Comparison of ENCODE assay signal across 1 cellular context in genomic region chr19:45079063-45079910, GRCh38.
A peak's percentile ranks its signal among the peaks of the same experiment; 100 is the strongest.
TF ChIP-seq lines count a peak whose summit lies in the region.

Gene GEMIN7 (plus strand): TSS chr19:45079260. CDS start chr19:45090115, 10,855 bp downstream.

TF ChIP-seq in K562, 482 proteins besides CTCF, POLR2A, EP300 and RAD21 (continued from another document and continues in another):
- TF ChIP-seq PRDM10 (IDR thresholded peaks at IDR 0.05; ENCODE audit: partially characterized antibody), result peak; percentile 29
- no peak for TF ChIP-seq ZNF212 (CRISPR knock-in tag; IDR thresholded peaks at IDR 0.05)
- TF ChIP-seq TRIM24 (IDR thresholded peaks at IDR 0.05), result peak in 1 of 2 experiments; percentile 99; a peak in 2 of 4 replicates
- TF ChIP-seq TAF7 (tag; IDR thresholded peaks at IDR 0.05), result peak; percentile 78
- TF ChIP-seq CEBPG (CRISPR knock-in tag; IDR thresholded peaks at IDR 0.05), result no peak
- TF ChIP-seq CEBPG (tag; conservative IDR thresholded peaks at IDR 0.05 in 1 of 2, IDR thresholded peaks at IDR 0.05 in 1 of 2), result no peak
- TF ChIP-seq ZBTB11 (CRISPR knock-in tag; IDR thresholded peaks at IDR 0.05), result peak; percentile 99 to 100 (median 100)
- TF ChIP-seq PML (IDR thresholded peaks at IDR 0.05; ENCODE audit: low read length), result peak; percentile 18; the same call in 1 of the 2 replicates
- TF ChIP-seq ZNF146 (CRISPR knock-in tag; IDR thresholded peaks at IDR 0.05; ENCODE audit: unreplicated experiment), result no peak
- peak; percentile 86 for TF ChIP-seq CCNT2 (IDR thresholded peaks at IDR 0.05; ENCODE audit: borderline replicate concordance, extremely low read depth, insufficient read length, low read depth, low read length)
- no peak; the same call in 1 of the 2 replicates for TF ChIP-seq ZNF609 (CRISPR knock-in tag; IDR thresholded peaks at IDR 0.05; ENCODE audit: borderline replicate concordance)
- no peak for TF ChIP-seq MEF2D (tag; conservative IDR thresholded peaks at IDR 0.05; ENCODE audit: low read depth)
- no peak for TF ChIP-seq NFE2 (IDR thresholded peaks at IDR 0.05; ENCODE audit: low read depth)
- TF ChIP-seq ZNF143 (CRISPR knock-in tag; IDR thresholded peaks at IDR 0.05), result peak; percentile 62; the same call in 1 of the 2 replicates
- peak; percentile 46; the same call in 1 of the 2 replicates for TF ChIP-seq ZNF24 (IDR thresholded peaks at IDR 0.05)
- no peak for TF ChIP-seq HOMEZ (CRISPR knock-in tag; IDR thresholded peaks at IDR 0.05)
- no peak for TF ChIP-seq ZNF274 (IDR thresholded peaks at IDR 0.05; ENCODE audit: borderline replicate concordance, low read depth, low read length)
- TF ChIP-seq ZNF232 (CRISPR knock-in tag; IDR thresholded peaks at IDR 0.05), result no peak; the same call in 1 of the 2 replicates
- peak; percentile 95 for TF ChIP-seq TBP (optimal IDR thresholded peaks at IDR 0.05; ENCODE audit: low read depth, low read length)
- peak; percentile 69 for TF ChIP-seq AFF4 (CRISPR knock-in tag; IDR thresholded peaks at IDR 0.05)
- no peak for TF ChIP-seq HMG20A (CRISPR knock-in tag; conservative IDR thresholded peaks at IDR 0.05)
- no peak for TF ChIP-seq MTA1 (IDR thresholded peaks at IDR 0.05; ENCODE audit: borderline replicate concordance)
- TF ChIP-seq ZBTB43 (CRISPR knock-in tag; IDR thresholded peaks at IDR 0.05), result peak; percentile 61
- TF ChIP-seq KLF16 (IDR thresholded peaks at IDR 0.05), result no peak
- no peak for TF ChIP-seq ZNF445 (CRISPR knock-in tag; IDR thresholded peaks at IDR 0.05; ENCODE audit: low read depth)
- 0 out of 2 replicates have a peak, but pooled peaks have one; percentile 18 for TF ChIP-seq LEF1 (IDR thresholded peaks at IDR 0.05)
- TF ChIP-seq ARHGAP35 (IDR thresholded peaks at IDR 0.05; ENCODE audit: partially characterized antibody), result no peak
- peak; percentile 63; the same call in 1 of the 2 replicates for TF ChIP-seq RNF2 (IDR thresholded peaks at IDR 0.05)
- TF ChIP-seq ZBTB9 (CRISPR knock-in tag; IDR thresholded peaks at IDR 0.05), result peak; percentile 55; the same call in 1 of the 2 replicates
- TF ChIP-seq ID3 (CRISPR knock-in tag; IDR thresholded peaks at IDR 0.05), result no peak
- peak; percentile 91 for TF ChIP-seq ID3 (tag; IDR thresholded peaks at IDR 0.05)
